Comparison of ENCODE assay signal across 9 cellular contexts in genomic region chr2:74399785-74400184, GRCh38. TPM values are rescaled to one million over a fixed set of nuclear protein-coding genes. Genes with fewer than 3 reads are reported as not detected.
DNase-seq lines count a peak whose midpoint lies in the region; ATAC-seq and TF ChIP-seq lines count a peak whose summit lies in the region.
"Had no signal": no experiment of that assay in that cellular context is flagged by ENCODE, and none has a peak within 500 bp of the region (broad histone marks: within the 10 kb centered on the region; RNA-seq: fewer than 3 reads in every experiment).

No MANE protein-coding gene starts in this region.

- no peaks in the 10 kb centered on the region for H4K20me1 ChIP-seq in Loucy (ENCODE audit: insufficient read depth, low read length, poor library complexity, severe bottlenecking)

- H3K4me3 ChIP-seq in Loucy (ENCODE audit: low read length, poor library complexity, severe bottlenecking) (no peak overlapping the region), adrenal gland (no peak overlapping the region), lower lobe of right lung (no peak overlapping the region)
- H3K4me3 ChIP-seq: skin epidermis had no signal

- H3K4me1 ChIP-seq in Loucy (ENCODE audit: insufficient read depth, low read length, poor library complexity, severe bottlenecking) (no peaks in the 10 kb centered on the region), adrenal gland (replicated peaks in 1 of 2) (no peaks in the 10 kb centered on the region), lower lobe of right lung (no peaks in the 10 kb centered on the region)

- H3K9me2 ChIP-seq in Loucy (replicated peaks; ENCODE audit: low read depth, low read length), result no peaks in the 10 kb centered on the region

- no peak for TF ChIP-seq POLR2A in adrenal gland (IDR thresholded peaks at IDR 0.05)

- H3K36me3 ChIP-seq in Loucy (ENCODE audit: insufficient read depth, low read length), result no peaks in the 10 kb centered on the region
- H3K36me3 ChIP-seq in adrenal gland (replicated peaks in 1 of 2), result no peaks in the 10 kb centered on the region
- H3K36me3 ChIP-seq in lower lobe of right lung, result no peaks in the 10 kb centered on the region

- no peaks in the 10 kb centered on the region for H3K79me2 ChIP-seq in Loucy (ENCODE audit: insufficient read depth, low read length)

- ATAC-seq in lower lobe of right lung (peak in 1 of 2 donors; percentile 60), GM19035 (IDR thresholded peaks at IDR 0.05; ENCODE audit: unreplicated experiment) (no peak)

- no peak overlapping the region for H3K9ac ChIP-seq in Loucy (ENCODE audit: low read depth, low read length, poor library complexity, severe bottlenecking)

- no peaks in the 10 kb centered on the region for H3F3A ChIP-seq in Loucy (ENCODE audit: low read depth)

- H2AFZ ChIP-seq in Loucy (ENCODE audit: low read length), result peak overlapping the region; percentile 98

- H3K27ac ChIP-seq in adrenal gland (no peak overlapping the region), lower lobe of right lung (no peak overlapping the region)
- H3K27ac ChIP-seq: skin epidermis had no signal

- DNase-seq in NCI-H748 (lab: John Stamatoyannopoulos, UW; ENCODE audit: unreplicated experiment) (peak; percentile 26), NCI-H748 treated with DMSO at 0.1 percent for 48 hours (lab: John Stamatoyannopoulos, UW) (no peak), adrenal gland (peak in 3 of 7 donors; percentile 26 to 57 (median 31)), lower lobe of right lung (no peak), OCI-M2 (lab: John Stamatoyannopoulos, UW; ENCODE audit: unreplicated experiment) (no peak), cerebellar cortex (ENCODE audit: low spot score) (no peak)

- H3K9me3 ChIP-seq in Loucy (ENCODE audit: insufficient read depth, low read depth, low read length), result no peaks in the 10 kb centered on the region
- no peaks in the 10 kb centered on the region for H3K9me3 ChIP-seq in adrenal gland (replicated peaks in 1 of 3)
- H3K9me3 ChIP-seq in lower lobe of right lung, result no peaks in the 10 kb centered on the region

- H3K4me2 ChIP-seq in Loucy (ENCODE audit: low read depth, low read length, poor library complexity, severe bottlenecking), result no peak overlapping the region

- TF ChIP-seq CTCF in Loucy (conservative IDR thresholded peaks at IDR 0.05; ENCODE audit: low read length) (peak; percentile 82), adrenal gland (IDR thresholded peaks at IDR 0.05) (peak; percentile 31 to 59 (median 51)), lower lobe of right lung (IDR thresholded peaks at IDR 0.05) (peak; percentile 46)

- H3K27me3 ChIP-seq in Loucy (ENCODE audit: insufficient read depth, low read length, poor library complexity, severe bottlenecking) (no peaks in the 10 kb centered on the region), adrenal gland (no peaks in the 10 kb centered on the region), lower lobe of right lung (ENCODE audit: low read depth) (no peaks in the 10 kb centered on the region)

- intact Hi-C loops in adrenal gland (cut with DNase I) (loop anchor here (10.0 kb wide), 2 partner anchors 65 to 145 kb away; no protein-coding TSS in a partner anchor), lower lobe of right lung (cut with DNase I) (no loop called here)

RNA-seq across cellular contexts. Expression of gene DCTN1, which starts 19.7 kb away (rescaled TPM):
- total RNA-seq in adrenal gland (100 to 1,000 TPM; 106 to 188 (median 146) TPM), lower lobe of right lung (142 TPM)
- polyA plus RNA-seq in adrenal gland, result 100 to 1,000 TPM; 142 to 258 (median 212) TPM

RNA-seq across cellular contexts. Expression of gene C2orf81, which starts 21.6 kb away (rescaled TPM):
- total RNA-seq in adrenal gland (1 to 10 TPM in 5 of 8 donors, under 1 TPM in 3; 0.36 to 4.7 (median 1.8) TPM), lower lobe of right lung (10.0 TPM)
- polyA plus RNA-seq in adrenal gland, result 1 to 10 TPM in 2 of 3 donors, under 1 TPM in 1; 0.46 to 7.1 (median 4.5) TPM

RNA-seq across cellular contexts. Expression of gene WDR54, which starts 21.7 kb away (rescaled TPM):
- total RNA-seq in adrenal gland (10 to 100 TPM in 6 of 8 donors, 1 to 10 TPM in 2; 7.5 to 23.9 (median 16.1) TPM), lower lobe of right lung (14.5 TPM)
- 10 to 100 TPM in 2 of 3 donors, 1 to 10 TPM in 1; 6.4 to 20.2 (median 14.4) TPM for polyA plus RNA-seq in adrenal gland

RNA-seq across cellular contexts. Expression of gene RTKN, which starts 42.0 kb away (rescaled TPM):
- total RNA-seq in adrenal gland (10 to 100 TPM in 7 of 8 donors, 1 to 10 TPM in 1; 9.7 to 21.2 (median 14.1) TPM), lower lobe of right lung (27.5 TPM)
- polyA plus RNA-seq in adrenal gland, result 10 to 100 TPM in 2 of 3 donors, 1 to 10 TPM in 1; 7.4 to 35.6 (median 17.3) TPM

RNA-seq across cellular contexts. Expression of gene INO80B, which starts 55.1 kb away (rescaled TPM):
- 100 to 1,000 TPM in 1 of 8 donors, 10 to 100 TPM in 7; 13.6 to 108 (median 37.5) TPM for total RNA-seq in adrenal gland
- polyA plus RNA-seq in adrenal gland, result 100 to 1,000 TPM in 2 of 3 donors, 10 to 100 TPM in 1; 40.5 to 133 (median 124) TPM
- total RNA-seq in lower lobe of right lung, result 38.4 TPM
